ENCODE assay signal across 29 cellular contexts in the genomic region with DNA sequence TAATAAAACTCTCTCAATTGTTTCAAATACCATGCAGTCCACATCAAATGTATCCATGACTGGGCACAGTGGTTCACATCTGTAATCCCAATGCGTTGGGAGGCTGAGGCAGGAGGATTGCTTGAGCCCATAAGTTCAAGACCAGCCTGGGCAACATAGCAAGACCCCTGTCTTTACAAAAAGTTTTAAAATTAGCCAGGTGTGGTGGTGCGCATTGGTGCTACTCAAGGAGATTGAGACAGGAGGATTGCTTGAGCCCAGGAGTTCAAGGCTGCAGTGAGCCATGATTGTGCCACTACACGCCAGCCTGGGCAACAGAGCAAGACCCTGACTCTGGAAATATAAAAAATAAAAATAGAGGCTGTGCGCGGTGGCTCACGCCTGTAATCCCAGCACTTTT. TPM values are rescaled to one million over a fixed set of nuclear protein-coding genes. Genes with fewer than 3 reads are reported as not detected.
"Had no signal": no experiment of that assay in that cellular context is flagged by ENCODE, and none has a peak within 500 bp of the region (broad histone marks: within the 10 kb centered on the region; RNA-seq: fewer than 3 reads in every experiment).

No MANE protein-coding gene starts in this region.

- H3K9me3 ChIP-seq: ovary, psoas muscle, spleen, stomach, thoracic aorta, thyroid gland, tibial nerve, upper lobe of left lung, vagina had no signal

- H3K4me2 ChIP-seq: neural progenitor cell, smooth muscle cell had no signal

- H3K36me3 Mint-ChIP-seq: natural killer cell had no signal

- H3K36me3 ChIP-seq: neural progenitor cell, ovary, thyroid gland had no signal

- FAIRE-seq: urothelium cell line had no signal

- ATAC-seq: natural killer cell; psoas muscle; right cardiac atrium; sciatic nerve; stimulated activated effector memory CD8-positive, alpha-beta T cell treated with anti-CD3 and anti-CD28 coated beads, Interleukin-12 subunit alpha, Interleukin-12 subunit beta, amount 100 ng/mL, for 72 hours; stimulated activated naive B cell treated with anti-CD40 and anti-IgM and Interleukin-4, amounts not matched to agents 10 μg/mL and 1 μg/mL and 100 μg/mL, for 72 hours had no signal

- H3K79me2 ChIP-seq: parathyroid adenoma had no signal

- H3K27ac ChIP-seq: neural progenitor cell, ovary, parathyroid adenoma, psoas muscle, skin epidermis, spleen, stomach, thoracic aorta, thyroid gland, tibial nerve, upper lobe of left lung, vagina had no signal

- H3K4me1 Mint-ChIP-seq: stimulated activated effector memory CD8-positive, alpha-beta T cell treated with anti-CD3 and anti-CD28 coated beads, Interleukin-12 subunit alpha, Interleukin-12 subunit beta, amount 100 ng/mL, for 72 hours had no signal

- H3K9ac ChIP-seq: neural progenitor cell, parathyroid adenoma had no signal

- H3K27me3 ChIP-seq: neural progenitor cell, ovary, thyroid gland, tibial nerve, vagina had no signal

- H3K4me3 Mint-ChIP-seq: natural killer cell; nephron; stimulated activated effector memory CD8-positive, alpha-beta T cell treated with anti-CD3 and anti-CD28 coated beads, Interleukin-12 subunit alpha, Interleukin-12 subunit beta, amount 100 ng/mL, for 72 hours; stimulated activated naive B cell treated with anti-CD40 and anti-IgM and Interleukin-4, amounts not matched to agents 10 μg/mL and 1 μg/mL and 100 μg/mL, for 72 hours; stimulated activated naive CD8-positive, alpha-beta T cell treated with anti-CD3 and anti-CD28 coated beads, Interleukin-15, Interleukin-2, amounts not matched to agents 100 ng/mL and 50 ng/mL, for 24 hours had no signal

- H3K4me3 ChIP-seq: neural progenitor cell, ovary, psoas muscle, skin epidermis, smooth muscle cell, spleen, stomach, thoracic aorta, thyroid gland, tibial nerve, upper lobe of left lung, vagina had no signal

- H3K9me3 Mint-ChIP-seq: natural killer cell; nephron; neural progenitor cell; stimulated activated effector memory CD8-positive, alpha-beta T cell treated with anti-CD3 and anti-CD28 coated beads, Interleukin-12 subunit alpha, Interleukin-12 subunit beta, amount 100 ng/mL, for 72 hours; stimulated activated naive B cell treated with anti-CD40 and anti-IgM and Interleukin-4, amounts not matched to agents 10 μg/mL and 1 μg/mL and 100 μg/mL, for 72 hours; stimulated activated naive CD8-positive, alpha-beta T cell treated with anti-CD3 and anti-CD28 coated beads, Interleukin-15, Interleukin-2, amounts not matched to agents 100 ng/mL and 50 ng/mL, for 24 hours had no signal

- H2AFZ ChIP-seq: neural progenitor cell, parathyroid adenoma had no signal

- DNase-seq: natural killer cell; ovary; psoas muscle; right cardiac atrium; spleen; stimulated activated CD4-positive, alpha-beta T cell treated with anti-CD3 and anti-CD28 coated beads, Interleukin-12 subunit alpha, Interleukin-12 subunit beta, amount 100 ng/mL, for 4 hours; stimulated activated CD4-positive, alpha-beta T cell treated with anti-CD3 and anti-CD28 coated beads, Interleukin-1b, Interleukin-23, amount 100 ng/mL, for 48 hours; stimulated activated CD4-positive, alpha-beta T cell treated with anti-CD3 and anti-CD28 coated beads, Interleukin-4, amount 100 ng/mL, for 1 hour; stimulated activated CD4-positive, alpha-beta T cell treated with anti-CD3 and anti-CD28 coated beads, Interleukin-4, amount 100 ng/mL, for 4 hours; stimulated activated naive B cell treated with anti-CD40 and anti-IgM and Interleukin-4, amounts not matched to agents 10 μg/mL and 1 μg/mL and 100 μg/mL, for 72 hours; stimulated activated naive CD4-positive, alpha-beta T cell treated with Interleukin-2 at 50 U/mL for 16 hours; stomach; thyroid gland; trophoblast cell; upper lobe of left lung had no signal

- H3K27me3 Mint-ChIP-seq: progenitor cell of endocrine pancreas; stimulated activated naive CD8-positive, alpha-beta T cell treated with anti-CD3 and anti-CD28 coated beads, Interleukin-15, Interleukin-2, amounts not matched to agents 100 ng/mL and 50 ng/mL, for 24 hours had no signal

- H3K27ac Mint-ChIP-seq: natural killer cell; progenitor cell of endocrine pancreas; stimulated activated naive B cell treated with anti-CD40 and anti-IgM and Interleukin-4, amounts not matched to agents 10 μg/mL and 1 μg/mL and 100 μg/mL, for 72 hours; stimulated activated naive CD8-positive, alpha-beta T cell treated with anti-CD3 and anti-CD28 coated beads, Interleukin-15, Interleukin-2, amounts not matched to agents 100 ng/mL and 50 ng/mL, for 24 hours had no signal

RNA-seq across cellular contexts. Expression of a gene that starts 19.1 kb away (rescaled TPM):
- total RNA-seq: occipital lobe had no signal
